Comparison of ENCODE assay signal across 1 cellular context in genomic region chr10:119398996-119399395, GRCh38.
TF ChIP-seq lines count a peak whose summit lies in the region.

No MANE protein-coding gene starts in this region.

TF ChIP-seq in IMR-90, 13 proteins besides CTCF, POLR2A, EP300 and RAD21:
- no peak for TF ChIP-seq NFE2L2 (IDR thresholded peaks at IDR 0.05; ENCODE audit: low read depth, low read length)
- no peak for TF ChIP-seq RCOR1 (IDR thresholded peaks at IDR 0.05; ENCODE audit: insufficient replicate concordance, low read length)
- TF ChIP-seq CHD1 (IDR thresholded peaks at IDR 0.05; ENCODE audit: low read depth, low read length): no peak
- TF ChIP-seq MAFK (IDR thresholded peaks at IDR 0.05; ENCODE audit: low read depth, low read length): no peak
- no peak for TF ChIP-seq MXI1 (IDR thresholded peaks at IDR 0.05; ENCODE audit: borderline replicate concordance, low read depth, low read length)
